ENCODE assay signal across 1 cellular context in the genomic region with DNA sequence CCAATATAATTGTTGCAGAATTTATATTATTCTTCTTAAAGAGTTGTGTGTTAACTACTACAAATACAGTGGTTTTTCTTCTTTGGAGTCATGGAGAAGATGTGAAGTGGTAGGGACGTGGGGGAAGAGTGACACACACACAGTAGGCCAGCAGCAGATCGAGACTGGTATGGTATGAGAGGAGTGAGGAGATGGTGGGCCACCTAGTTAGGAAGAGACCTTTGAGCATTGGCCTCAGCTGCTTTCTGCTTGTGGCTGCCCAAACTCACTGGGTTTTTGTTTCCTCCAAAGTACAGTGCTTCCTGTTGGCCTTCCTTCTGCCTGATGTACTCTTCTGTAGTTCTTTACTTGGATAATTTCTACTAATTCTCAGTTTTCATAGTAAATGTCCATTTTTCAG.
TF ChIP-seq lines count a peak whose summit lies in the region.

No MANE protein-coding gene starts in this region.

TF ChIP-seq in HepG2, 621 proteins besides CTCF, POLR2A, EP300 and RAD21:
- TF ChIP-seq, protein P1, sequence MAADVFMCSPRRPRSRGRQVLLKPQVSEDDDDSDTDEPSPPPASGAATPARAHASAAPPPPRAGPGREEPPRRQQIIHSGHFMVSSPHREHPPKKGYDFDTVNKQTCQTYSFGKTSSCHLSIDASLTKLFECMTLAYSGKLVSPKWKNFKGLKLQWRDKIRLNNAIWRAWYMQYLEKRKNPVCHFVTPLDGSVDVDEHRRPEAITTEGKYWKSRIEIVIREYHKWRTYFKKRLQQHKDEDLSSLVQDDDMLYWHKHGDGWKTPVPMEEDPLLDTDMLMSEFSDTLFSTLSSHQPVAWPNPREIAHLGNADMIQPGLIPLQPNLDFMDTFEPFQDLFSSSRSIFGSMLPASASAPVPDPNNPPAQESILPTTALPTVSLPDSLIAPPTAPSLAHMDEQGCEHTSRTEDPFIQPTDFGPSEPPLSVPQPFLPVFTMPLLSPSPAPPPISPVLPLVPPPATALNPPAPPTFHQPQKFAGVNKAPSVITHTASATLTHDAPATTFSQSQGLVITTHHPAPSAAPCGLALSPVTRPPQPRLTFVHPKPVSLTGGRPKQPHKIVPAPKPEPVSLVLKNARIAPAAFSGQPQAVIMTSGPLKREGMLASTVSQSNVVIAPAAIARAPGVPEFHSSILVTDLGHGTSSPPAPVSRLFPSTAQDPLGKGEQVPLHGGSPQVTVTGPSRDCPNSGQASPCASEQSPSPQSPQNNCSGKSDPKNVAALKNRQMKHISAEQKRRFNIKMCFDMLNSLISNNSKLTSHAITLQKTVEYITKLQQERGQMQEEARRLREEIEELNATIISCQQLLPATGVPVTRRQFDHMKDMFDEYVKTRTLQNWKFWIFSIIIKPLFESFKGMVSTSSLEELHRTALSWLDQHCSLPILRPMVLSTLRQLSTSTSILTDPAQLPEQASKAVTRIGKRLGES (CRISPR knock-in tag; IDR thresholded peaks at IDR 0.05; ENCODE audit: borderline replicate concordance), result no peak
- peak; percentile 76 for TF ChIP-seq ZKSCAN1 (IDR thresholded peaks at IDR 0.05; ENCODE audit: low read length)
